ENCODE assay signal across 21 cellular contexts in genomic region chr1:206761369-206761768, GRCh38. TPM values are rescaled to one million over a fixed set of nuclear protein-coding genes. Genes with fewer than 3 reads are reported as not detected.
DNase-seq lines count a peak whose midpoint lies in the region; ATAC-seq and TF ChIP-seq lines count a peak whose summit lies in the region.
"Had no signal": no experiment of that assay in that cellular context is flagged by ENCODE, and none has a peak within 500 bp of the region (broad histone marks: within the 10 kb centered on the region; RNA-seq: fewer than 3 reads in every experiment).

No MANE protein-coding gene starts in this region.

- CTCF ChIA-PET in HEK293T (lab: Yijun Ruan, JAX) (interaction anchor here (0.6 to 1.3 kb wide), 2 partner anchors 10 to 27 kb away, joined by 4 to 5 read pairs; no protein-coding TSS in a partner anchor), RWPE1 (lab: Yijun Ruan, JAX) (interaction anchor here (0.6 to 1.1 kb wide), 3 partner anchors 60 to 219 kb away, joined by 3 read pairs; partner anchors contain the start of gene DYRK3)

- H3K27me3 Mint-ChIP-seq in nephron progenitor cell (ENCODE audit: low read depth, poor library complexity): peaks cover 12% of the 10 kb centered on the region

- H3K4me1 Mint-ChIP-seq in nephron progenitor cell: peaks cover 13% of the 10 kb centered on the region

- H3K4me3 Mint-ChIP-seq in nephron progenitor cell: no peak overlapping the region
- H3K4me3 Mint-ChIP-seq: activated naive CD8-positive, alpha-beta T cell treated with anti-CD3 and anti-CD28 coated beads for 36 hours; natural killer cell had no signal

- no peaks in the 10 kb centered on the region for H3K36me3 Mint-ChIP-seq in nephron progenitor cell (ENCODE audit: low read depth)
- H3K36me3 Mint-ChIP-seq: activated naive CD8-positive, alpha-beta T cell treated with anti-CD3 and anti-CD28 coated beads for 36 hours; natural killer cell had no signal

- ATAC-seq in left lobe of liver: no peak
- ATAC-seq: lower lobe of right lung, natural killer cell had no signal

- peaks cover 14% of the 10 kb centered on the region for H3K9me3 Mint-ChIP-seq in nephron progenitor cell
- H3K9me3 Mint-ChIP-seq: activated naive CD8-positive, alpha-beta T cell treated with anti-CD3 and anti-CD28 coated beads for 36 hours; natural killer cell had no signal

- DNase-seq in DMS 273 (lab: John Stamatoyannopoulos, UW; ENCODE audit: unreplicated experiment) (peak; percentile 19), DMS 273 treated with DMSO at 0.1 percent for 48 hours (lab: John Stamatoyannopoulos, UW) (no peak), HEK293T (ENCODE audit: extremely low spot score) (peak; percentile 32), choroid plexus epithelial cell (ENCODE audit: low read depth) (no peak), nephron progenitor cell (no peak), RWPE1 (ENCODE audit: low spot score) (no peak), D341Med (ENCODE audit: low spot score) (no peak), left lobe of liver (ENCODE audit: low spot score) (no peak)
- DNase-seq: activated CD4-positive, CD25-positive, alpha-beta regulatory T cell; activated CD8-positive, alpha-beta memory T cell treated with anti-CD3 and anti-CD28 coated beads, Interleukin-2, amount 50 U/mL, for 48 hours; activated naive CD8-positive, alpha-beta T cell treated with anti-CD3 and anti-CD28 coated beads for 36 hours; lower lobe of right lung; natural killer cell; NCI-H1105; NCI-H446 treated with DMSO at 0.1 percent for 48 hours; OCI-M1; stimulated activated CD8-positive, alpha-beta memory T cell treated with anti-CD3 and anti-CD28 coated beads, Interleukin-4, amount 100 ng/mL, for 48 hours had no signal

- POLR2A ChIA-PET in HEK293T (lab: Yijun Ruan, JAX) (no interaction called here), RWPE1 (lab: Yijun Ruan, JAX; ENCODE audit: low non-redundant PET) (no interaction called here)

- TF ChIP-seq CTCF in choroid plexus epithelial cell (conservative IDR thresholded peaks at IDR 0.05; ENCODE audit: low read depth, low read length) (peak; percentile 29), nephron progenitor cell (IDR thresholded peaks at IDR 0.05) (no peak), RWPE1 (conservative IDR thresholded peaks at IDR 0.05; ENCODE audit: low read depth) (no peak)

- H3K4me3 ChIP-seq in choroid plexus epithelial cell (ENCODE audit: low read depth, low read length): no peak overlapping the region
- H3K4me3 ChIP-seq: lower lobe of right lung, right atrium auricular region, tibial nerve had no signal

- H3K27ac Mint-ChIP-seq in nephron progenitor cell: peak overlapping the region; percentile 66
- H3K27ac Mint-ChIP-seq: activated naive CD8-positive, alpha-beta T cell treated with anti-CD3 and anti-CD28 coated beads for 36 hours; natural killer cell had no signal

- H3K27ac ChIP-seq in RWPE1: no peak overlapping the region
- H3K27ac ChIP-seq: 22Rv1, epithelial cell of prostate, lower lobe of right lung, right atrium auricular region, tibial nerve had no signal

TF ChIP-seq in HEK293T, 16 proteins besides CTCF, POLR2A, EP300 and RAD21:
- TF ChIP-seq TARDBP (IDR thresholded peaks at IDR 0.05) (no peak), BHLHE40 (IDR thresholded peaks at IDR 0.05; ENCODE audit: borderline replicate concordance) (no peak), SP1 (IDR thresholded peaks at IDR 0.05) (no peak), HDGF (IDR thresholded peaks at IDR 0.05; ENCODE audit: borderline replicate concordance) (no peak), FOXK2 (IDR thresholded peaks at IDR 0.05) (no peak), NFRKB (IDR thresholded peaks at IDR 0.05) (no peak), SUZ12 (IDR thresholded peaks at IDR 0.05) (no peak), LEF1 (IDR thresholded peaks at IDR 0.05; ENCODE audit: borderline replicate concordance) (no peak), L3MBTL2 (conservative IDR thresholded peaks at IDR 0.05) (no peak), ARNT (IDR thresholded peaks at IDR 0.05) (no peak), ZNF384 (IDR thresholded peaks at IDR 0.05) (no peak), FOXA1 (IDR thresholded peaks at IDR 0.05) (no peak), PKNOX1 (IDR thresholded peaks at IDR 0.05) (no peak), FOXM1 (IDR thresholded peaks at IDR 0.05; ENCODE audit: borderline replicate concordance) (no peak), CTBP1 (IDR thresholded peaks at IDR 0.05; ENCODE audit: borderline replicate concordance) (no peak), ELF4 (IDR thresholded peaks at IDR 0.05) (no peak)

RNA-seq across cellular contexts. Expression of gene IL19, which starts 9.2 kb away (rescaled TPM):
- not detected for total RNA-seq in left lobe of liver
- total RNA-seq: activated naive CD8-positive, alpha-beta T cell treated with anti-CD3 and anti-CD28 coated beads for 36 hours; lower lobe of right lung; natural killer cell; right atrium auricular region; tibial nerve had no signal

RNA-seq across cellular contexts. Expression of gene IL10, which starts 10.9 kb away (rescaled TPM):
- total RNA-seq in left lobe of liver: 0.18 TPM
- total RNA-seq: activated naive CD8-positive, alpha-beta T cell treated with anti-CD3 and anti-CD28 coated beads for 36 hours had no signal

Comparison
In these comparisons a context has a peak if more than half of its experiments do, and no peak if none do; other contexts are left out.
1. DNase-seq: peak in DMS 273 (single experiment) and HEK293T (single experiment); none in DMS 273 treated with DMSO at 0.1 percent for 48 hours (single experiment), choroid plexus epithelial cell (single experiment), nephron progenitor cell (single experiment), RWPE1 (single experiment), D341Med (single experiment) and left lobe of liver (single experiment).